Comparison of ENCODE assay signal across 8 cellular contexts in genomic region chr22:31230155-31230870, GRCh38. TPM values are rescaled to one million over a fixed set of nuclear protein-coding genes. Genes with fewer than 3 reads are reported as not detected.
DNase-seq lines count a peak whose midpoint lies in the region; ATAC-seq and TF ChIP-seq lines count a peak whose summit lies in the region.

No MANE protein-coding gene starts in this region.

- H3K4me1 Mint-ChIP-seq in CD8-positive, alpha-beta T cell (ENCODE audit: low read depth) = peaks cover 33% of the 10 kb centered on the region
- peaks cover 80% of the 10 kb centered on the region for H3K4me1 Mint-ChIP-seq in endothelial cell (ENCODE audit: unreplicated experiment)

- H3K79me2 ChIP-seq in osteoblast (ENCODE audit: insufficient read depth, low read length) = no peaks in the 10 kb centered on the region

- H3K4me2 ChIP-seq in osteoblast (ENCODE audit: insufficient read depth, low read length) = peak overlapping the region; percentile 6

- peak overlapping the region; percentile 29 for H3K27ac ChIP-seq in CD8-positive, alpha-beta T cell (ENCODE audit: low read depth, low read length)
- peak overlapping the region; percentile 74 for H3K27ac ChIP-seq in osteoblast (ENCODE audit: low read depth, low read length)

- H3K27me3 Mint-ChIP-seq in CD8-positive, alpha-beta T cell (ENCODE audit: low read depth) = no peaks in the 10 kb centered on the region
- peaks cover 10% of the 10 kb centered on the region for H3K27me3 Mint-ChIP-seq in endothelial cell (ENCODE audit: unreplicated experiment)

- H3K4me3 ChIP-seq in CD8-positive, alpha-beta T cell (ENCODE audit: low read depth, low read length) = no peak overlapping the region
- H3K4me3 ChIP-seq in osteoblast (ENCODE audit: insufficient read depth, low read length) = no peak overlapping the region

- peaks cover 25% of the 10 kb centered on the region for H3K4me1 ChIP-seq in CD8-positive, alpha-beta T cell (ENCODE audit: insufficient read depth, low read length)
- peaks cover 20% of the 10 kb centered on the region for H3K4me1 ChIP-seq in osteoblast (ENCODE audit: insufficient read depth, low read length)

- H3K36me3 Mint-ChIP-seq in CD8-positive, alpha-beta T cell = peaks cover 26% of the 10 kb centered on the region
- peaks cover 47% of the 10 kb centered on the region for H3K36me3 Mint-ChIP-seq in endothelial cell (ENCODE audit: low read depth, unreplicated experiment)

- intact Hi-C loops in CD8-positive, alpha-beta T cell (cut with DNase I, micrococcal nuclease) = loop anchor here in 1 of 2 experiments (2.0 to 5.0 kb wide), 4 partner anchors 33 to 596 kb away; partner anchors contain the start of genes SELENOM and SLC35E4

- H2AFZ ChIP-seq in osteoblast (ENCODE audit: low read length) = no peak overlapping the region

- no peaks in the 10 kb centered on the region for H3K9me3 ChIP-seq in CD8-positive, alpha-beta T cell (ENCODE audit: low read length)
- H3K9me3 ChIP-seq in osteoblast (ENCODE audit: low read depth, low read length) = no peaks in the 10 kb centered on the region

- no peaks in the 10 kb centered on the region for H3K27me3 ChIP-seq in CD8-positive, alpha-beta T cell (ENCODE audit: insufficient read depth, low read length)
- H3K27me3 ChIP-seq in osteoblast (ENCODE audit: insufficient read depth, low read length) = no peaks in the 10 kb centered on the region

- POLR2A ChIA-PET in CD8-positive, alpha-beta T cell (lab: Charles Lee) = interaction anchor here (1.2 to 3.2 kb wide), 4 partner anchors 11 to 122 kb away, joined by 3 to 10 read pairs (median 6); partner anchors contain the start of genes LIMK2 and PIK3IP1

- DNase-seq in CD8-positive, alpha-beta T cell = no peak
- peak; percentile 79 for DNase-seq in NOMO-1 treated with dmso at 0.1 percent for 144 hours (lab: John Stamatoyannopoulos, UW; ENCODE audit: unreplicated experiment)
- no peak for DNase-seq in endothelial cell (ENCODE audit: low spot score)
- no peak for DNase-seq in osteoblast (ENCODE audit: insufficient read length, low spot score, missing footprints)
- DNase-seq in NCI-H526 (lab: John Stamatoyannopoulos, UW) = no peak

- H3K27ac Mint-ChIP-seq in CD8-positive, alpha-beta T cell = peak overlapping the region; percentile 92
- peak overlapping the region; percentile 88 for H3K27ac Mint-ChIP-seq in endothelial cell (ENCODE audit: unreplicated experiment)

- no peak for ATAC-seq in CD8-positive, alpha-beta T cell
- ATAC-seq in GM18511 (IDR thresholded peaks at IDR 0.05; ENCODE audit: unreplicated experiment) (no peak), GM21515 (IDR thresholded peaks at IDR 0.05; ENCODE audit: unreplicated experiment) (no peak), GM19328 (IDR thresholded peaks at IDR 0.05; ENCODE audit: unreplicated experiment) (no peak)

- H3K36me3 ChIP-seq in CD8-positive, alpha-beta T cell (ENCODE audit: insufficient read depth, low read length) = no peaks in the 10 kb centered on the region
- no peaks in the 10 kb centered on the region for H3K36me3 ChIP-seq in osteoblast (ENCODE audit: insufficient read depth, low read length)

- H3K9me3 Mint-ChIP-seq in CD8-positive, alpha-beta T cell = no peaks in the 10 kb centered on the region
- no peaks in the 10 kb centered on the region for H3K9me3 Mint-ChIP-seq in endothelial cell (ENCODE audit: unreplicated experiment)

- TF ChIP-seq CTCF in CD8-positive, alpha-beta T cell (IDR thresholded peaks at IDR 0.05) = no peak
- no peak for TF ChIP-seq CTCF in endothelial cell (IDR thresholded peaks at IDR 0.05; ENCODE audit: unreplicated experiment)
- TF ChIP-seq CTCF in osteoblast (IDR thresholded peaks at IDR 0.05; ENCODE audit: extremely low read depth, low read depth, low read length) = no peak

- CTCF ChIA-PET in CD8-positive, alpha-beta T cell (lab: Charles Lee) = interaction anchor here (0.6 to 8.8 kb wide), 18 partner anchors 9 to 596 kb away, joined by 3 to 98 read pairs (median 4); partner anchors contain the start of genes LIMK2, RNF185, SELENOM and SLC35E4

- H3K4me3 Mint-ChIP-seq in CD8-positive, alpha-beta T cell = no peak overlapping the region
- peak overlapping the region; percentile 53 for H3K4me3 Mint-ChIP-seq in endothelial cell (ENCODE audit: unreplicated experiment)

- no peaks in the 10 kb centered on the region for H4K20me1 ChIP-seq in osteoblast (ENCODE audit: insufficient read depth, low read length)

RNA-seq across cellular contexts. Expression of gene LIMK2, which starts 18.2 kb away (rescaled TPM):
- total RNA-seq in CD8-positive, alpha-beta T cell = 1 to 10 TPM; 8.4 to 9.1 TPM
- total RNA-seq in endothelial cell (ENCODE audit: unreplicated experiment) (248 TPM), osteoblast (25.0 and 29.8 TPM in 2 replicates)
